In the genomic region with DNA sequence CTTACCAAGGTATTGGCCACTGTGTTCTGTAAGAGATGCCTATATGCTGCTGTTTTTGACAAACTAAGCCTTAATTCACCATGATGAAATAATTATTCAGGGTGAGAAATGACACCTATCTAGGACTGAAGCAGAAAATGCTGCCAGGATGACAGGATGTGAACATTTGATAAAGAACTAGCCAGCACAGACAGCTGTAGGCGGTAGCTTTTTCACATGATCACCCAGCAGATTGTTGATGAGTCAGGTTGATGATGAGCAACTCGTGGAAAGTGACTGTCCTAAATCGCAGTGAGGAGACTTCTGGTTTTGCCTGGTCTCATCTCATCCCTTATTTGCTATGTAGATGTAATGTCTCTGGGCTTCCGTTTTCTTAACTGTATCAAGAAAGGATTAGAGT, we compare ENCODE assay signal across 2 cellular contexts.
TF ChIP-seq lines count a peak whose summit lies in the region.

No MANE protein-coding gene starts in this region.

TF ChIP-seq in HepG2, 621 proteins besides CTCF, POLR2A, EP300 and RAD21 (continued from another document):
- TF ChIP-seq, protein P1, sequence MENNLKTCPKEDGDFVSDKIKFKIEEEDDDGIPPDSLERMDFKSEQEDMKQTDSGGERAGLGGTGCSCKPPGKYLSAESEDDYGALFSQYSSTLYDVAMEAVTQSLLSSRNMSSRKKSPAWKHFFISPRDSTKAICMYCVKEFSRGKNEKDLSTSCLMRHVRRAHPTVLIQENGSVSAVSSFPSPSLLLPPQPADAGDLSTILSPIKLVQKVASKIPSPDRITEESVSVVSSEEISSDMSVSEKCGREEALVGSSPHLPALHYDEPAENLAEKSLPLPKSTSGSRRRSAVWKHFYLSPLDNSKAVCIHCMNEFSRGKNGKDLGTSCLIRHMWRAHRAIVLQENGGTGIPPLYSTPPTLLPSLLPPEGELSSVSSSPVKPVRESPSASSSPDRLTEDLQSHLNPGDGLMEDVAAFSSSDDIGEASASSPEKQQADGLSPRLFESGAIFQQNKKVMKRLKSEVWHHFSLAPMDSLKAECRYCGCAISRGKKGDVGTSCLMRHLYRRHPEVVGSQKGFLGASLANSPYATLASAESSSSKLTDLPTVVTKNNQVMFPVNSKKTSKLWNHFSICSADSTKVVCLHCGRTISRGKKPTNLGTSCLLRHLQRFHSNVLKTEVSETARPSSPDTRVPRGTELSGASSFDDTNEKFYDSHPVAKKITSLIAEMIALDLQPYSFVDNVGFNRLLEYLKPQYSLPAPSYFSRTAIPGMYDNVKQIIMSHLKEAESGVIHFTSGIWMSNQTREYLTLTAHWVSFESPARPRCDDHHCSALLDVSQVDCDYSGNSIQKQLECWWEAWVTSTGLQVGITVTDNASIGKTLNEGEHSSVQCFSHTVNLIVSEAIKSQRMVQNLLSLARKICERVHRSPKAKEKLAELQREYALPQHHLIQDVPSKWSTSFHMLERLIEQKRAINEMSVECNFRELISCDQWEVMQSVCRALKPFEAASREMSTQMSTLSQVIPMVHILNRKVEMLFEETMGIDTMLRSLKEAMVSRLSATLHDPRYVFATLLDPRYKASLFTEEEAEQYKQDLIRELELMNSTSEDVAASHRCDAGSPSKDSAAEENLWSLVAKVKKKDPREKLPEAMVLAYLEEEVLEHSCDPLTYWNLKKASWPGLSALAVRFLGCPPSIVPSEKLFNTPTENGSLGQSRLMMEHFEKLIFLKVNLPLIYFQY (CRISPR knock-in tag; IDR thresholded peaks at IDR 0.05; ENCODE audit: borderline replicate concordance): no peak
- TF ChIP-seq FOXO1 (CRISPR knock-in tag; IDR thresholded peaks at IDR 0.05) (no peak), ZSCAN30 (CRISPR knock-in tag; IDR thresholded peaks at IDR 0.05) (no peak), ZNF121 (CRISPR knock-in tag; IDR thresholded peaks at IDR 0.05) (no peak), SIX4 (CRISPR knock-in tag; IDR thresholded peaks at IDR 0.05) (no peak), RORA (CRISPR knock-in tag; IDR thresholded peaks at IDR 0.05) (no peak), GTF2F1 (IDR thresholded peaks at IDR 0.05; ENCODE audit: low read length) (no peak), HNRNPL (IDR thresholded peaks at IDR 0.05; ENCODE audit: low read depth, low read length) (no peak), JUND (CRISPR knock-in tag; IDR thresholded peaks at IDR 0.05) (no peak), ZNF12 (CRISPR knock-in tag; IDR thresholded peaks at IDR 0.05) (no peak), ZSCAN21 (CRISPR knock-in tag; IDR thresholded peaks at IDR 0.05; ENCODE audit: borderline replicate concordance) (no peak), GABPA (IDR thresholded peaks at IDR 0.05; ENCODE audit: low read depth, low read length) (no peak), GABPA (CRISPR knock-in tag; IDR thresholded peaks at IDR 0.05; ENCODE audit: low read depth) (no peak)
- TF ChIP-seq, protein P2, sequence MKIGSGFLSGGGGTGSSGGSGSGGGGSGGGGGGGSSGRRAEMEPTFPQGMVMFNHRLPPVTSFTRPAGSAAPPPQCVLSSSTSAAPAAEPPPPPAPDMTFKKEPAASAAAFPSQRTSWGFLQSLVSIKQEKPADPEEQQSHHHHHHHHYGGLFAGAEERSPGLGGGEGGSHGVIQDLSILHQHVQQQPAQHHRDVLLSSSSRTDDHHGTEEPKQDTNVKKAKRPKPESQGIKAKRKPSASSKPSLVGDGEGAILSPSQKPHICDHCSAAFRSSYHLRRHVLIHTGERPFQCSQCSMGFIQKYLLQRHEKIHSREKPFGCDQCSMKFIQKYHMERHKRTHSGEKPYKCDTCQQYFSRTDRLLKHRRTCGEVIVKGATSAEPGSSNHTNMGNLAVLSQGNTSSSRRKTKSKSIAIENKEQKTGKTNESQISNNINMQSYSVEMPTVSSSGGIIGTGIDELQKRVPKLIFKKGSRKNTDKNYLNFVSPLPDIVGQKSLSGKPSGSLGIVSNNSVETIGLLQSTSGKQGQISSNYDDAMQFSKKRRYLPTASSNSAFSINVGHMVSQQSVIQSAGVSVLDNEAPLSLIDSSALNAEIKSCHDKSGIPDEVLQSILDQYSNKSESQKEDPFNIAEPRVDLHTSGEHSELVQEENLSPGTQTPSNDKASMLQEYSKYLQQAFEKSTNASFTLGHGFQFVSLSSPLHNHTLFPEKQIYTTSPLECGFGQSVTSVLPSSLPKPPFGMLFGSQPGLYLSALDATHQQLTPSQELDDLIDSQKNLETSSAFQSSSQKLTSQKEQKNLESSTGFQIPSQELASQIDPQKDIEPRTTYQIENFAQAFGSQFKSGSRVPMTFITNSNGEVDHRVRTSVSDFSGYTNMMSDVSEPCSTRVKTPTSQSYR (CRISPR knock-in tag; IDR thresholded peaks at IDR 0.05; ENCODE audit: borderline replicate concordance): no peak
- TF ChIP-seq, protein P3, sequence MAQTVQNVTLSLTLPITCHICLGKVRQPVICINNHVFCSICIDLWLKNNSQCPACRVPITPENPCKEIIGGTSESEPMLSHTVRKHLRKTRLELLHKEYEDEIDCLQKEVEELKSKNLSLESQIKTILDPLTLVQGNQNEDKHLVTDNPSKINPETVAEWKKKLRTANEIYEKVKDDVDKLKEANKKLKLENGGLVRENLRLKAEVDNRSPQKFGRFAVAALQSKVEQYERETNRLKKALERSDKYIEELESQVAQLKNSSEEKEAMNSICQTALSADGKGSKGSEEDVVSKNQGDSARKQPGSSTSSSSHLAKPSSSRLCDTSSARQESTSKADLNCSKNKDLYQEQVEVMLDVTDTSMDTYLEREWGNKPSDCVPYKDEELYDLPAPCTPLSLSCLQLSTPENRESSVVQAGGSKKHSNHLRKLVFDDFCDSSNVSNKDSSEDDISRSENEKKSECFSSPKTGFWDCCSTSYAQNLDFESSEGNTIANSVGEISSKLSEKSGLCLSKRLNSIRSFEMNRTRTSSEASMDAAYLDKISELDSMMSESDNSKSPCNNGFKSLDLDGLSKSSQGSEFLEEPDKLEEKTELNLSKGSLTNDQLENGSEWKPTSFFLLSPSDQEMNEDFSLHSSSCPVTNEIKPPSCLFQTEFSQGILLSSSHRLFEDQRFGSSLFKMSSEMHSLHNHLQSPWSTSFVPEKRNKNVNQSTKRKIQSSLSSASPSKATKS (CRISPR knock-in tag; IDR thresholded peaks at IDR 0.05): no peak

TF ChIP-seq in H1, 55 proteins besides CTCF, POLR2A, EP300 and RAD21 (continued from another document):
- no peak for TF ChIP-seq KDM4A (IDR thresholded peaks at IDR 0.05; ENCODE audit: low read depth, low read length, severe bottlenecking)
- TF ChIP-seq TBP (IDR thresholded peaks at IDR 0.05; ENCODE audit: low read depth, low read length): no peak
- TF ChIP-seq CEBPB (IDR thresholded peaks at IDR 0.05; ENCODE audit: low read depth, low read length): no peak
- no peak for TF ChIP-seq SRF (IDR thresholded peaks at IDR 0.05; ENCODE audit: low read depth, low read length)
- TF ChIP-seq, protein P4, sequence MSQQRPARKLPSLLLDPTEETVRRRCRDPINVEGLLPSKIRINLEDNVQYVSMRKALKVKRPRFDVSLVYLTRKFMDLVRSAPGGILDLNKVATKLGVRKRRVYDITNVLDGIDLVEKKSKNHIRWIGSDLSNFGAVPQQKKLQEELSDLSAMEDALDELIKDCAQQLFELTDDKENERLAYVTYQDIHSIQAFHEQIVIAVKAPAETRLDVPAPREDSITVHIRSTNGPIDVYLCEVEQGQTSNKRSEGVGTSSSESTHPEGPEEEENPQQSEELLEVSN (IDR thresholded peaks at IDR 0.05): no peak
- TF ChIP-seq NRF1 (IDR thresholded peaks at IDR 0.05; ENCODE audit: low read depth, low read length): no peak
- no peak for TF ChIP-seq RBBP5 (IDR thresholded peaks at IDR 0.05; ENCODE audit: borderline replicate concordance, low read depth, low read length)
- no peak for TF ChIP-seq EGR1 (IDR thresholded peaks at IDR 0.05; ENCODE audit: borderline replicate concordance, low read depth, low read length)
- TF ChIP-seq, protein P5, sequence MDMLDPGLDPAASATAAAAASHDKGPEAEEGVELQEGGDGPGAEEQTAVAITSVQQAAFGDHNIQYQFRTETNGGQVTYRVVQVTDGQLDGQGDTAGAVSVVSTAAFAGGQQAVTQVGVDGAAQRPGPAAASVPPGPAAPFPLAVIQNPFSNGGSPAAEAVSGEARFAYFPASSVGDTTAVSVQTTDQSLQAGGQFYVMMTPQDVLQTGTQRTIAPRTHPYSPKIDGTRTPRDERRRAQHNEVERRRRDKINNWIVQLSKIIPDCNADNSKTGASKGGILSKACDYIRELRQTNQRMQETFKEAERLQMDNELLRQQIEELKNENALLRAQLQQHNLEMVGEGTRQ (IDR thresholded peaks at IDR 0.05; ENCODE audit: low read length): no peak
- TF ChIP-seq TAF1 (IDR thresholded peaks at IDR 0.05; ENCODE audit: low read depth, low read length): no peak
- no peak for TF ChIP-seq CBX8 (IDR thresholded peaks at IDR 0.05; ENCODE audit: borderline replicate concordance, low read depth, low read length)
- no peak for TF ChIP-seq EZH2 (IDR thresholded peaks at IDR 0.05; ENCODE audit: low read depth, low read length, severe bottlenecking)
- TF ChIP-seq FOSL1 (IDR thresholded peaks at IDR 0.05; ENCODE audit: insufficient read depth, low read depth, low read length): no peak
TF ChIP-seq in H1: peak in this region for 0.
